ENCODE assay signal across 8 cellular contexts in genomic region chrX:46408553-46409407, GRCh38.
DNase-seq lines count a peak whose midpoint lies in the region; ATAC-seq and TF ChIP-seq lines count a peak whose summit lies in the region.

No MANE protein-coding gene starts in this region.

- intact Hi-C loops in posterior vena cava (cut with DNase I) (no loop called here), vagina (cut with DNase I) (no loop called here)

- no peak overlapping the region for H3K4me3 ChIP-seq in vagina

- ATAC-seq in HG03354 (IDR thresholded peaks at IDR 0.05; ENCODE audit: poor library complexity, severe bottlenecking, unreplicated experiment): no peak

- no peaks in the 10 kb centered on the region for H3K4me1 ChIP-seq in vagina

- H3K27me3 ChIP-seq in vagina: no peaks in the 10 kb centered on the region

- no peaks in the 10 kb centered on the region for H3K36me3 ChIP-seq in vagina

- DNase-seq in COR-L47 (lab: John Stamatoyannopoulos, UW) (peak; percentile 33), HK-2 (ENCODE audit: unreplicated experiment) (peak; percentile 53), RPMI7951 (ENCODE audit: low read depth) (peak; percentile 65), glomerular endothelial cell (ENCODE audit: extremely low read depth, low read depth, low spot score) (peak; percentile 62), posterior vena cava (ENCODE audit: low spot score) (peak; percentile 91), vagina (ENCODE audit: extremely low spot score in 2 of 2) (no peak)
- peak; percentile 15 to 65 (median 36) for DNase-seq in activated naive CD4-positive, alpha-beta T cell (lab: John Stamatoyannopoulos, UW)

- TF ChIP-seq CTCF in vagina (IDR thresholded peaks at IDR 0.05): peak; percentile 62 to 81 (median 74)

- no peak overlapping the region for H3K27ac ChIP-seq in vagina

- no peak for TF ChIP-seq POLR2A in vagina (IDR thresholded peaks at IDR 0.05)

- H3K9me3 ChIP-seq in vagina: no peaks in the 10 kb centered on the region

Comparison
In these comparisons a context has a peak if more than half of its experiments do, and no peak if none do; other contexts are left out.
1. DNase-seq: peak in COR-L47 (single experiment), HK-2 (single experiment), RPMI7951 (single experiment), activated naive CD4-positive, alpha-beta T cell (4 of 4), glomerular endothelial cell (single experiment) and posterior vena cava (single experiment); none in vagina (0 of 2).